Comparison of ENCODE assay signal across 1 cellular context in the genomic region with DNA sequence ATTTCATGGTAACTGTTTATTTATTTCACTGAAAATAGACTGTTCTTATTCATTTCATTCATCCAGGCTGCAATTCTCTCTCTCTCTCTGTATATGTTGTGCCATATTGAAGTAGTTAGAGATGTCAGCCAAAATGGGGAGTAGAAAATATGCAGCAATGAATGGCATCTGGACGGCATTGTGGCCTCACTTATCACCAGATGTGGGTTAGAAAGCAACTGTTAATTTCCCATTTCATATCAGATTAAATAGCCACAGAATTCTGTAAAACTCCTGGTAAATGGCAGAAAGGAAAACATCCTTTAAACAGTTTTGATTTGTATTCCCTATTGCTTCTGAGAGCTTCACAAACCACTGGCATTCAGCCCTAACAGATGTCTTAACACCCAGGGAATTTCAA.
A peak's percentile ranks its signal among the peaks of the same experiment; 100 is the strongest.
TF ChIP-seq lines count a peak whose summit lies in the region.

No MANE protein-coding gene starts in this region.

TF ChIP-seq in SK-N-SH treated with all-trans-retinoic acid at 6 μM for 48 hours, 23 proteins besides CTCF, POLR2A, EP300 and RAD21 (continued from another document):
- TF ChIP-seq, protein P1, sequence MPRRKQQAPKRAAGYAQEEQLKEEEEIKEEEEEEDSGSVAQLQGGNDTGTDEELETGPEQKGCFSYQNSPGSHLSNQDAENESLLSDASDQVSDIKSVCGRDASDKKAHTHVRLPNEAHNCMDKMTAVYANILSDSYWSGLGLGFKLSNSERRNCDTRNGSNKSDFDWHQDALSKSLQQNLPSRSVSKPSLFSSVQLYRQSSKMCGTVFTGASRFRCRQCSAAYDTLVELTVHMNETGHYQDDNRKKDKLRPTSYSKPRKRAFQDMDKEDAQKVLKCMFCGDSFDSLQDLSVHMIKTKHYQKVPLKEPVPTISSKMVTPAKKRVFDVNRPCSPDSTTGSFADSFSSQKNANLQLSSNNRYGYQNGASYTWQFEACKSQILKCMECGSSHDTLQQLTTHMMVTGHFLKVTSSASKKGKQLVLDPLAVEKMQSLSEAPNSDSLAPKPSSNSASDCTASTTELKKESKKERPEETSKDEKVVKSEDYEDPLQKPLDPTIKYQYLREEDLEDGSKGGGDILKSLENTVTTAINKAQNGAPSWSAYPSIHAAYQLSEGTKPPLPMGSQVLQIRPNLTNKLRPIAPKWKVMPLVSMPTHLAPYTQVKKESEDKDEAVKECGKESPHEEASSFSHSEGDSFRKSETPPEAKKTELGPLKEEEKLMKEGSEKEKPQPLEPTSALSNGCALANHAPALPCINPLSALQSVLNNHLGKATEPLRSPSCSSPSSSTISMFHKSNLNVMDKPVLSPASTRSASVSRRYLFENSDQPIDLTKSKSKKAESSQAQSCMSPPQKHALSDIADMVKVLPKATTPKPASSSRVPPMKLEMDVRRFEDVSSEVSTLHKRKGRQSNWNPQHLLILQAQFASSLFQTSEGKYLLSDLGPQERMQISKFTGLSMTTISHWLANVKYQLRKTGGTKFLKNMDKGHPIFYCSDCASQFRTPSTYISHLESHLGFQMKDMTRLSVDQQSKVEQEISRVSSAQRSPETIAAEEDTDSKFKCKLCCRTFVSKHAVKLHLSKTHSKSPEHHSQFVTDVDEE (CRISPR knock-in tag; IDR thresholded peaks at IDR 0.05): peak; percentile 81
